Comparison of ENCODE assay signal across 11 cellular contexts in the genomic region with DNA sequence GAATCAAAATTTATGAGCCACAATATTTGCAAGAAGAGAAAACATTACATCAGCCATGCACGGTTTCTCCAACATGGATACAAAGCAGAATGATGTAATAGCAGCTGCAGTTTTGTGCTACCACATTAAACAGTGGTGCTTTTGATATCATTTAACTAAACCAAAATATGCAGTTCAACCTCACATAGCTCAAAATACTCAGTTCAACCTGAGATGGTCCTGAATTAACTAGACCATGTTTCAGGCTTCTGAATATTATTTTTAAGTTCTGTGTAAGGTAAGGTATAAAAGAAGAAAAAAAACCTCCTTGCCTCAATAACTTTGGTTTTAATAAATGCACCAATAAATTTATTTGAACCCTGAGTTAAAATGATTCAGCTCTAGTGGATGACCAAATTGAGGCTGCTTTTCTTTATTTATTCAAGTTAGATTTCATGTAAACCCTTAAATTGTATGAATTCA. TPM values are rescaled to one million over a fixed set of nuclear protein-coding genes. Genes with fewer than 3 reads are reported as not detected.
A peak's percentile ranks its signal among the peaks of the same experiment; 100 is the strongest.
DNase-seq lines count a peak whose midpoint lies in the region; ATAC-seq and TF ChIP-seq lines count a peak whose summit lies in the region.
"Had no signal": no experiment of that assay in that cellular context is flagged by ENCODE, and none has a peak within 500 bp of the region (broad histone marks: within the 10 kb centered on the region; RNA-seq: fewer than 3 reads in every experiment).

No MANE protein-coding gene starts in this region.

- in situ Hi-C loops in astrocyte of the cerebellum (cut with HindIII; ENCODE audit: low sequenced_read_pairs): no loop called here

- H3K4me3 ChIP-seq in astrocyte of the cerebellum (ENCODE audit: low read depth, low read length): no peak overlapping the region
- H3K4me3 ChIP-seq: neural progenitor cell had no signal

- peak; percentile 57 for DNase-seq in DMS53 treated with DMSO at 0.1 percent for 48 hours (lab: John Stamatoyannopoulos, UW; ENCODE audit: unreplicated experiment)
- peak; percentile 2 for DNase-seq in LoVo (ENCODE audit: low spot score)
- peak; percentile 11 for DNase-seq in astrocyte of the cerebellum (ENCODE audit: low read depth)
- DNase-seq in lung microvascular endothelial cell (ENCODE audit: low read depth in 2 of 2): peak; percentile 10 to 28
- DNase-seq in NCI-H128 (lab: John Stamatoyannopoulos, UW; ENCODE audit: unreplicated experiment): no peak
- DNase-seq in posterior vena cava (ENCODE audit: low spot score): no peak
- no peak for DNase-seq in stimulated activated CD4-positive, alpha-beta T cell treated with anti-CD3 and anti-CD28 coated beads, Interleukin-12 subunit alpha, Interleukin-12 subunit beta, amount 100 ng/mL, for 4 hours
- DNase-seq: KBM-7 had no signal

- intact Hi-C loops in posterior vena cava (cut with DNase I): no loop called here

- no peak for TF ChIP-seq CTCF in astrocyte of the cerebellum (IDR thresholded peaks at IDR 0.05; ENCODE audit: low read depth, low read length, missing control alignments)

- no peak for ATAC-seq in GM19452 (IDR thresholded peaks at IDR 0.05; ENCODE audit: unreplicated experiment)

RNA-seq across cellular contexts. Expression of a gene that starts 18.8 kb away (rescaled TPM):
- total RNA-seq in lung microvascular endothelial cell (not detected in 2 replicates), posterior vena cava (not detected)
- total RNA-seq: bronchial epithelial cell had no signal

Comparison
In these comparisons a context has a peak if more than half of its experiments do, and no peak if none do; other contexts are left out.
1. DNase-seq: peak in DMS53 treated with DMSO at 0.1 percent for 48 hours (single experiment), LoVo (single experiment), astrocyte of the cerebellum (single experiment) and lung microvascular endothelial cell (2 of 2); none in NCI-H128 (single experiment), posterior vena cava (single experiment) and stimulated activated CD4-positive, alpha-beta T cell treated with anti-CD3 and anti-CD28 coated beads, Interleukin-12 subunit alpha, Interleukin-12 subunit beta, amount 100 ng/mL, for 4 hours (single experiment).